In genomic region chr5:82340799-82341198, GRCh38 we compare ENCODE assay signal across 1 cellular context.
TF ChIP-seq lines count a peak whose summit lies in the region.

No MANE protein-coding gene starts in this region.

TF ChIP-seq in GM12878, 131 proteins besides CTCF, POLR2A, EP300 and RAD21 (continued from another document):
- TF ChIP-seq, protein P1, sequence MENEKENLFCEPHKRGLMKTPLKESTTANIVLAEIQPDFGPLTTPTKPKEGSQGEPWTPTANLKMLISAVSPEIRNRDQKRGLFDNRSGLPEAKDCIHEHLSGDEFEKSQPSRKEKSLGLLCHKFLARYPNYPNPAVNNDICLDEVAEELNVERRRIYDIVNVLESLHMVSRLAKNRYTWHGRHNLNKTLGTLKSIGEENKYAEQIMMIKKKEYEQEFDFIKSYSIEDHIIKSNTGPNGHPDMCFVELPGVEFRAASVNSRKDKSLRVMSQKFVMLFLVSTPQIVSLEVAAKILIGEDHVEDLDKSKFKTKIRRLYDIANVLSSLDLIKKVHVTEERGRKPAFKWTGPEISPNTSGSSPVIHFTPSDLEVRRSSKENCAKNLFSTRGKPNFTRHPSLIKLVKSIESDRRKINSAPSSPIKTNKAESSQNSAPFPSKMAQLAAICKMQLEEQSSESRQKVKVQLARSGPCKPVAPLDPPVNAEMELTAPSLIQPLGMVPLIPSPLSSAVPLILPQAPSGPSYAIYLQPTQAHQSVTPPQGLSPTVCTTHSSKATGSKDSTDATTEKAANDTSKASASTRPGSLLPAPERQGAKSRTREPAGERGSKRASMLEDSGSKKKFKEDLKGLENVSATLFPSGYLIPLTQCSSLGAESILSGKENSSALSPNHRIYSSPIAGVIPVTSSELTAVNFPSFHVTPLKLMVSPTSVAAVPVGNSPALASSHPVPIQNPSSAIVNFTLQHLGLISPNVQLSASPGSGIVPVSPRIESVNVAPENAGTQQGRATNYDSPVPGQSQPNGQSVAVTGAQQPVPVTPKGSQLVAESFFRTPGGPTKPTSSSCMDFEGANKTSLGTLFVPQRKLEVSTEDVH (IDR thresholded peaks at IDR 0.05; ENCODE audit: low read depth, partially characterized antibody): no peak
TF ChIP-seq in GM12878: peak in this region for 0.
